ENCODE assay signal across 28 cellular contexts in genomic region chr6:38586992-38587391, GRCh38.
"Had no signal": no experiment of that assay in that cellular context is flagged by ENCODE, and none has a peak within 500 bp of the region (broad histone marks: within the 10 kb centered on the region; RNA-seq: fewer than 3 reads in every experiment).

No MANE protein-coding gene starts in this region.

- H3K27ac Mint-ChIP-seq: stimulated activated effector memory CD8-positive, alpha-beta T cell treated with anti-CD3 and anti-CD28 coated beads, Interleukin-12 subunit alpha, Interleukin-12 subunit beta, amount 100 ng/mL, for 72 hours; stimulated activated memory B cell treated with anti-CD40 and anti-IgM and Interleukin-4, amounts not matched to agents 10 μg/mL and 1 μg/mL and 100 μg/mL, for 72 hours; stimulated activated naive B cell treated with anti-CD40 and anti-IgM and Interleukin-4, amounts not matched to agents 10 μg/mL and 1 μg/mL and 100 μg/mL, for 72 hours; stimulated activated naive CD8-positive, alpha-beta T cell treated with anti-CD3 and anti-CD28 coated beads, Interleukin-15, amount 100 ng/mL, for 72 hours; stimulated activated naive CD8-positive, alpha-beta T cell treated with anti-CD3 and anti-CD28 coated beads, Interleukin-15, Interleukin-2, amounts not matched to agents 100 ng/mL and 50 ng/mL, for 24 hours; type B pancreatic cell had no signal

- H3K4me1 ChIP-seq: stomach, suprapubic skin, testis, tibial artery, tibial nerve, transverse colon, upper lobe of right lung, uterus, vagina had no signal

- H3K27me3 ChIP-seq: stomach, suprapubic skin, testis, thyroid gland, tibial artery, tibial nerve, transverse colon, upper lobe of left lung, upper lobe of right lung, uterus, vagina had no signal

- DNase-seq: stimulated activated CD4-positive, alpha-beta T cell treated with anti-CD3 and anti-CD28 coated beads, Interleukin-2, amount 100 ng/mL, for 48 hours; stimulated activated CD4-positive, alpha-beta T cell treated with anti-CD3 and anti-CD28 coated beads, Interleukin-4, amount 100 ng/mL, for 1 hour; stimulated activated CD4-positive, alpha-beta T cell treated with anti-CD3 and anti-CD28 coated beads, Interleukin-4, amount 100 ng/mL, for 24 hours; stimulated activated CD4-positive, alpha-beta T cell treated with anti-CD3 and anti-CD28 coated beads, Interleukin-4, amount 100 ng/mL, for 4 hours; stimulated activated CD8-positive, alpha-beta memory T cell treated with anti-CD3 and anti-CD28 coated beads, Interleukin-4, amount 100 ng/mL, for 48 hours; stimulated activated naive B cell treated with anti-CD40 and anti-IgM and Interleukin-4, amounts not matched to agents 10 μg/mL and 1 μg/mL and 100 μg/mL, for 72 hours; stimulated activated naive CD4-positive, alpha-beta T cell; stimulated activated naive CD4-positive, alpha-beta T cell treated with Interleukin-2 at 50 U/mL for 16 hours; stimulated activated naive CD8-positive, alpha-beta T cell treated with anti-CD3 and anti-CD28 coated beads, Interleukin-15, amount 100 ng/mL, for 72 hours; stimulated activated naive CD8-positive, alpha-beta T cell treated with anti-CD3 and anti-CD28 coated beads, Interleukin-15, Interleukin-2, amounts not matched to agents 100 U/mL and 50 U/mL, for 24 hours; stomach; substantia nigra; testis; thyroid gland; tibial artery; transverse colon; trophoblast cell; upper lobe of left lung; upper lobe of right lung; uterus had no signal

- ATAC-seq: stimulated activated effector memory CD8-positive, alpha-beta T cell treated with anti-CD3 and anti-CD28 coated beads, Interleukin-12 subunit alpha, Interleukin-12 subunit beta, amount 100 ng/mL, for 72 hours; stimulated activated memory B cell treated with anti-CD40 and anti-IgM and Interleukin-4, amounts not matched to agents 10 μg/mL and 1 μg/mL and 100 μg/mL, for 72 hours; stimulated activated naive B cell treated with anti-CD40 and anti-IgM and Interleukin-4, amounts not matched to agents 10 μg/mL and 1 μg/mL and 100 μg/mL, for 72 hours; stimulated activated naive CD8-positive, alpha-beta T cell treated with anti-CD3 and anti-CD28 coated beads, Interleukin-15, amount 100 ng/mL, for 72 hours; stimulated activated naive CD8-positive, alpha-beta T cell treated with anti-CD3 and anti-CD28 coated beads, Interleukin-15, Interleukin-2, amounts not matched to agents 100 U/mL and 50 U/mL, for 24 hours; upper lobe of right lung had no signal

- H3K27me3 Mint-ChIP-seq: stimulated activated memory B cell treated with anti-CD40 and anti-IgM and Interleukin-4, amounts not matched to agents 10 μg/mL and 1 μg/mL and 100 μg/mL, for 72 hours; stimulated activated naive B cell treated with anti-CD40 and anti-IgM and Interleukin-4, amounts not matched to agents 10 μg/mL and 1 μg/mL and 100 μg/mL, for 72 hours; stimulated activated naive CD8-positive, alpha-beta T cell treated with anti-CD3 and anti-CD28 coated beads, Interleukin-15, amount 100 ng/mL, for 72 hours; stimulated activated naive CD8-positive, alpha-beta T cell treated with anti-CD3 and anti-CD28 coated beads, Interleukin-15, Interleukin-2, amounts not matched to agents 100 ng/mL and 50 ng/mL, for 24 hours; type B pancreatic cell had no signal

- H3K27ac ChIP-seq: stomach, suprapubic skin, testis, thoracic aorta, thyroid gland, tibial artery, tibial nerve, transverse colon, upper lobe of left lung, upper lobe of right lung, uterus, vagina had no signal

- H3K9me3 ChIP-seq: stomach, suprapubic skin, testis, thoracic aorta, thyroid gland, tibial artery, tibial nerve, transverse colon, upper lobe of left lung, upper lobe of right lung, uterus, vagina had no signal

- H3K4me1 Mint-ChIP-seq: stimulated activated effector memory CD8-positive, alpha-beta T cell treated with anti-CD3 and anti-CD28 coated beads, Interleukin-12 subunit alpha, Interleukin-12 subunit beta, amount 100 ng/mL, for 72 hours; stimulated activated memory B cell treated with anti-CD40 and anti-IgM and Interleukin-4, amounts not matched to agents 10 μg/mL and 1 μg/mL and 100 μg/mL, for 72 hours; stimulated activated naive B cell treated with anti-CD40 and anti-IgM and Interleukin-4, amounts not matched to agents 10 μg/mL and 1 μg/mL and 100 μg/mL, for 72 hours; stimulated activated naive CD8-positive, alpha-beta T cell treated with anti-CD3 and anti-CD28 coated beads, Interleukin-15, amount 100 ng/mL, for 72 hours had no signal

- H3K4me3 Mint-ChIP-seq: stimulated activated effector memory CD8-positive, alpha-beta T cell treated with anti-CD3 and anti-CD28 coated beads, Interleukin-12 subunit alpha, Interleukin-12 subunit beta, amount 100 ng/mL, for 72 hours; stimulated activated memory B cell treated with anti-CD40 and anti-IgM and Interleukin-4, amounts not matched to agents 10 μg/mL and 1 μg/mL and 100 μg/mL, for 72 hours; stimulated activated naive B cell treated with anti-CD40 and anti-IgM and Interleukin-4, amounts not matched to agents 10 μg/mL and 1 μg/mL and 100 μg/mL, for 72 hours; stimulated activated naive CD8-positive, alpha-beta T cell treated with anti-CD3 and anti-CD28 coated beads, Interleukin-15, amount 100 ng/mL, for 72 hours; stimulated activated naive CD8-positive, alpha-beta T cell treated with anti-CD3 and anti-CD28 coated beads, Interleukin-15, Interleukin-2, amounts not matched to agents 100 ng/mL and 50 ng/mL, for 24 hours; type B pancreatic cell had no signal

- H3K4me3 ChIP-seq: stomach, suprapubic skin, testis, thoracic aorta, thyroid gland, tibial artery, tibial nerve, transverse colon, upper lobe of left lung, upper lobe of right lung, uterus, vagina had no signal
